Comparison of ENCODE assay signal across 24 cellular contexts in genomic region chr12:104514127-104514810, GRCh38. TPM values are rescaled to one million over a fixed set of nuclear protein-coding genes. Genes with fewer than 3 reads are reported as not detected.
DNase-seq lines count a peak whose midpoint lies in the region; ATAC-seq and TF ChIP-seq lines count a peak whose summit lies in the region.
"Had no signal": no experiment of that assay in that cellular context is flagged by ENCODE, and none has a peak within 500 bp of the region (broad histone marks: within the 10 kb centered on the region; RNA-seq: fewer than 3 reads in every experiment).

No MANE protein-coding gene starts in this region.

- peaks cover 1% of the 10 kb centered on the region for H4K20me1 ChIP-seq in smooth muscle cell (ENCODE audit: low read depth)

- peaks cover 40% of the 10 kb centered on the region for H3K4me1 Mint-ChIP-seq in T-helper 17 cell

- ATAC-seq in Right ventricle myocardium inferior (peak; percentile 31), T-helper 17 cell (no peak), left ventricle myocardium superior (peak; percentile 85), HG03097 (IDR thresholded peaks at IDR 0.05; ENCODE audit: low FRiP score, unreplicated experiment) (no peak)
- ATAC-seq: activated CD4-positive, CD25-positive, alpha-beta regulatory T cell treated with anti-CD3 and anti-CD28 coated beads, Interleukin-2, amount 50 U/mL, for 24 hours had no signal

- H3K36me3 ChIP-seq in right atrium auricular region (no peaks in the 10 kb centered on the region), smooth muscle cell (ENCODE audit: low read depth) (no peaks in the 10 kb centered on the region)
- H3K36me3 ChIP-seq: adrenal gland, BE2C, esophagus squamous epithelium, suprapubic skin had no signal

- H3K27ac ChIP-seq in right atrium auricular region: peak overlapping the region in 1 of 2 donors; percentile 3
- peak overlapping the region; percentile 13 for H3K27ac ChIP-seq in smooth muscle cell (ENCODE audit: low read depth)
- H3K27ac ChIP-seq: A549, adrenal gland, coronary artery, esophagus squamous epithelium, HL-60, PC-9, skin epidermis, suprapubic skin had no signal

- intact Hi-C loops in Right ventricle myocardium inferior (cut with DNase I): no loop called here
- intact Hi-C loops in left ventricle myocardium superior (cut with micrococcal nuclease): no loop called here

- H3K4me3 Mint-ChIP-seq in T-helper 17 cell: no peak overlapping the region
- H3K4me3 Mint-ChIP-seq: activated CD4-positive, alpha-beta memory T cell treated with anti-CD3 and anti-CD28 coated beads, Interleukin-2, amount 10 ng/mL, durations not matched to agents 7 days and 5 days had no signal

- H3K79me2 ChIP-seq in smooth muscle cell (ENCODE audit: low read depth): peaks cover 25% of the 10 kb centered on the region

- TF ChIP-seq CTCF in right atrium auricular region (IDR thresholded peaks at IDR 0.05): no peak
- TF ChIP-seq CTCF in smooth muscle cell (IDR thresholded peaks at IDR 0.05; ENCODE audit: borderline replicate concordance, insufficient read depth, poor library complexity, severe bottlenecking): no peak

- no peaks in the 10 kb centered on the region for H3K9me3 ChIP-seq in right atrium auricular region
- no peaks in the 10 kb centered on the region for H3K9me3 ChIP-seq in T-helper 17 cell (ENCODE audit: control insufficient read depth, low read length, poor library complexity, severe bottlenecking)
- H3K9me3 ChIP-seq in smooth muscle cell (replicated peaks; ENCODE audit: low read depth): no peaks in the 10 kb centered on the region
- H3K9me3 ChIP-seq: A549, adrenal gland, BE2C, esophagus squamous epithelium, suprapubic skin had no signal

- DNase-seq in Right ventricle myocardium inferior (ENCODE audit: missing footprints) (no peak), right atrium auricular region (ENCODE audit: low spot score) (no peak), T-helper 17 cell (no peak), left ventricle myocardium superior (peak; percentile 31), smooth muscle cell (lab: John Stamatoyannopoulos, UW; ENCODE audit: unreplicated experiment) (no peak), NCI-H510A treated with DMSO at 0.1 percent for 48 hours (lab: John Stamatoyannopoulos, UW) (no peak), kidney glomerular epithelial cell (lab: John Stamatoyannopoulos, UW) (no peak)
- DNase-seq: activated CD4-positive, alpha-beta memory T cell treated with anti-CD3 and anti-CD28 coated beads, Interleukin-2, amount 10 ng/mL, durations not matched to agents 7 days and 5 days; activated gamma-delta T cell; BE2C; Calu3; esophagus squamous epithelium; NCI-H1092 treated with DMSO at 0.1 percent for 48 hours; NK-92 treated with Interleukin-12 subunit alpha and Interleukin-12 subunit beta, amount 100 ng/mL, for 24 hours; PC-9; SHP77 treated with DMSO at 0.1 percent for 48 hours had no signal

- H2AFZ ChIP-seq in smooth muscle cell (ENCODE audit: low read depth): no peak overlapping the region
- H2AFZ ChIP-seq: PC-9 had no signal

- H3K27ac Mint-ChIP-seq in T-helper 17 cell: peak overlapping the region; percentile 10
- H3K27ac Mint-ChIP-seq: activated CD4-positive, alpha-beta memory T cell treated with anti-CD3 and anti-CD28 coated beads, Interleukin-2, amount 10 ng/mL, durations not matched to agents 7 days and 5 days had no signal

- no peak overlapping the region for H3K4me2 ChIP-seq in smooth muscle cell
- H3K4me2 ChIP-seq: A549, PC-9 had no signal

- peaks cover 2% of the 10 kb centered on the region for H3K36me3 Mint-ChIP-seq in T-helper 17 cell (ENCODE audit: low read depth)

- H3K9ac ChIP-seq in smooth muscle cell (ENCODE audit: low read depth): no peak overlapping the region

- no peaks in the 10 kb centered on the region for H3F3A ChIP-seq in smooth muscle cell (ENCODE audit: low read depth)

- H3K4me1 ChIP-seq in right atrium auricular region (peaks cover 0 to 28% of the 10 kb centered on the region in 2 donors), smooth muscle cell (ENCODE audit: low read depth) (no peaks in the 10 kb centered on the region)

- H3K4me3 ChIP-seq in right atrium auricular region (no peak overlapping the region), smooth muscle cell (no peak overlapping the region)
- H3K4me3 ChIP-seq: A549, adrenal gland, coronary artery, esophagus squamous epithelium, PC-9, skin epidermis, suprapubic skin had no signal

- H3K27me3 Mint-ChIP-seq in T-helper 17 cell: no peaks in the 10 kb centered on the region
- H3K27me3 Mint-ChIP-seq: activated CD4-positive, alpha-beta memory T cell treated with anti-CD3 and anti-CD28 coated beads, Interleukin-2, amount 10 ng/mL, durations not matched to agents 7 days and 5 days had no signal

- WGBS in smooth muscle cell (ENCODE audit: low lambda C conversion rate): 95% methylated on average over 9 of the region's 9 CpGs

- no peaks in the 10 kb centered on the region for H3K27me3 ChIP-seq in right atrium auricular region
- H3K27me3 ChIP-seq in smooth muscle cell (ENCODE audit: low read depth): no peaks in the 10 kb centered on the region
- H3K27me3 ChIP-seq: adrenal gland, BE2C, esophagus squamous epithelium, suprapubic skin had no signal

RNA-seq across cellular contexts. Expression of gene CHST11, which starts 57.5 kb away (rescaled TPM):
- total RNA-seq in Right ventricle myocardium inferior (3.7 TPM), right atrium auricular region (10 to 100 TPM in 1 of 2 donors, 1 to 10 TPM in 1; 7.8 to 11.9 TPM), T-helper 17 cell (10 to 100 TPM; 76.6 to 78.3 TPM), left ventricle myocardium superior (3.4 TPM), smooth muscle cell (7.7 and 10.2 TPM in 2 replicates)
- 6.9 and 15.9 TPM in 2 replicates for polyA plus RNA-seq in smooth muscle cell

Comparison
In these comparisons a context has a peak if more than half of its experiments do, and no peak if none do; other contexts are left out.
1. ATAC-seq: peak in Right ventricle myocardium inferior (single experiment) and left ventricle myocardium superior (single experiment); none in T-helper 17 cell (single experiment) and HG03097 (single experiment).